18 cellular contexts compared by ENCODE assay signal in the genomic region with DNA sequence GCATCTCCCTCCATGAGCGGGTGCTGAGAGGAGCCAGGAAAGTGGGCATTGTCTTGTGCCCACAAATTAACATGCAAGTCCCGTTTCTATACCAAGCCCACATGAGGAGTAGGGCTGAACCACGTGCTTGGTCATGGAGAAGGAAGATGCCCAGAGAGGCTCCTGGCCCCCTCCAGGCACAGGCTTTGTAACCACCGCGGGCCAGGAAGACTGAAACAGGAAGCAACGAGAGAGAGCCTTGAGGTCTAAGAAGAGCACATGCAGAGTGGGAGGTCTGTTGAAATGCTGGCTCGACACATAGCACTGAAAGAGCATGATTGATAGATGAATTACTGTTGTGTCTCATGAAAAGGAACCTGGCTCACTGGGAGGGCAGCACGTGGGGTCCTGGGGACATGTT. TPM values are rescaled to one million over a fixed set of nuclear protein-coding genes. Genes with fewer than 3 reads are reported as not detected.
A peak's percentile ranks its signal among the peaks of the same experiment; 100 is the strongest.
DNase-seq lines count a peak whose midpoint lies in the region; ATAC-seq and TF ChIP-seq lines count a peak whose summit lies in the region.
"Had no signal": no experiment of that assay in that cellular context is flagged by ENCODE, and none has a peak within 500 bp of the region (broad histone marks: within the 10 kb centered on the region; RNA-seq: fewer than 3 reads in every experiment).

No MANE protein-coding gene starts in this region.

- no peak overlapping the region for H3K9ac ChIP-seq in Loucy (ENCODE audit: low read depth, low read length, poor library complexity, severe bottlenecking)

- TF ChIP-seq CTCF in Loucy (conservative IDR thresholded peaks at IDR 0.05; ENCODE audit: low read length): no peak

- H4K20me1 ChIP-seq in Loucy (ENCODE audit: insufficient read depth, low read length, poor library complexity, severe bottlenecking): no peaks in the 10 kb centered on the region

- DNase-seq in CD1c-positive myeloid dendritic cell (ENCODE audit: extremely low spot score): peak; percentile 82
- peak in 1 of 2 experiments; percentile 43 for DNase-seq in SJCRH30
- DNase-seq in medulla oblongata (ENCODE audit: extremely low spot score): peak; percentile 69
- no peak for DNase-seq in activated gamma-delta T cell treated with Interleukin-2 at 50 U/mL for 16 hours
- DNase-seq in NCI-H526 treated with DMSO at 0.1 percent for 48 hours (lab: John Stamatoyannopoulos, UW): no peak
- DNase-seq in HEK293T (ENCODE audit: extremely low spot score): no peak
- DNase-seq: activated CD4-positive, alpha-beta T cell treated with anti-CD3 and anti-CD28 coated beads for 4 hours; cerebellar nuclear complex; foreskin keratinocyte; mesenchymal stem cell; NCI-H1436; NCI-H446 treated with DMSO at 0.1 percent for 48 hours; sigmoid colon; stimulated activated CD4-positive, alpha-beta T cell treated with anti-CD3 and anti-CD28 coated beads, Interleukin-4, amount 100 ng/mL, for 24 hours had no signal

- ATAC-seq in HG02623 (IDR thresholded peaks at IDR 0.05; ENCODE audit: unreplicated experiment): no peak
- ATAC-seq: foreskin keratinocyte had no signal

- H3K79me2 ChIP-seq in Loucy (ENCODE audit: insufficient read depth, low read length): no peaks in the 10 kb centered on the region

- POLR2A ChIA-PET in HEK293T (lab: Yijun Ruan, JAX): no interaction called here

- H3K4me2 ChIP-seq in Loucy (ENCODE audit: low read depth, low read length, poor library complexity, severe bottlenecking): no peak overlapping the region

- peak overlapping the region; percentile 59 for H2AFZ ChIP-seq in Loucy (ENCODE audit: low read length)

- no peak overlapping the region for H3K4me3 ChIP-seq in Loucy (ENCODE audit: low read length, poor library complexity, severe bottlenecking)
- H3K4me3 ChIP-seq in SJCRH30: no peak overlapping the region
- H3K4me3 ChIP-seq: sigmoid colon had no signal

- H3K9me2 ChIP-seq in Loucy (replicated peaks; ENCODE audit: low read depth, low read length): no peaks in the 10 kb centered on the region

- H3K36me3 ChIP-seq in Loucy (ENCODE audit: insufficient read depth, low read length): no peaks in the 10 kb centered on the region
- H3K36me3 ChIP-seq in SJCRH30: no peaks in the 10 kb centered on the region
- H3K36me3 ChIP-seq: sigmoid colon had no signal

- no peaks in the 10 kb centered on the region for H3K9me3 ChIP-seq in Loucy (ENCODE audit: insufficient read depth, low read depth, low read length)
- H3K9me3 ChIP-seq in SJCRH30 (replicated peaks): no peaks in the 10 kb centered on the region
- H3K9me3 ChIP-seq: sigmoid colon had no signal

- CTCF ChIA-PET in HEK293T (lab: Yijun Ruan, JAX): no interaction called here

- peak overlapping the region; percentile 49 for H3K27ac ChIP-seq in SJCRH30
- H3K27ac ChIP-seq: foreskin keratinocyte, sigmoid colon had no signal

- no peaks in the 10 kb centered on the region for H3K27me3 ChIP-seq in Loucy (ENCODE audit: insufficient read depth, low read length, poor library complexity, severe bottlenecking)
- no peaks in the 10 kb centered on the region for H3K27me3 ChIP-seq in SJCRH30
- H3K27me3 ChIP-seq: sigmoid colon had no signal

- peaks cover 7% of the 10 kb centered on the region for H3K4me1 ChIP-seq in Loucy (ENCODE audit: insufficient read depth, low read length, poor library complexity, severe bottlenecking)
- H3K4me1 ChIP-seq in SJCRH30: peaks cover 27% of the 10 kb centered on the region

- H3F3A ChIP-seq in Loucy (ENCODE audit: low read depth): no peaks in the 10 kb centered on the region

TF ChIP-seq in HEK293T, 16 proteins besides CTCF, POLR2A, EP300 and RAD21:
- no peak for TF ChIP-seq TARDBP (IDR thresholded peaks at IDR 0.05)
- TF ChIP-seq FOXA1 (IDR thresholded peaks at IDR 0.05): no peak
- TF ChIP-seq ARNT (IDR thresholded peaks at IDR 0.05): no peak
- TF ChIP-seq L3MBTL2 (conservative IDR thresholded peaks at IDR 0.05): no peak
- TF ChIP-seq SP1 (IDR thresholded peaks at IDR 0.05): no peak
- no peak for TF ChIP-seq NFRKB (IDR thresholded peaks at IDR 0.05)
- no peak for TF ChIP-seq HDGF (IDR thresholded peaks at IDR 0.05; ENCODE audit: borderline replicate concordance)
- no peak for TF ChIP-seq ELF4 (IDR thresholded peaks at IDR 0.05)
- TF ChIP-seq CTBP1 (IDR thresholded peaks at IDR 0.05; ENCODE audit: borderline replicate concordance): no peak
- TF ChIP-seq SUZ12 (IDR thresholded peaks at IDR 0.05): no peak

RNA-seq across cellular contexts. Expression of gene VWA3B, which starts 36.3 kb away (rescaled TPM):
- total RNA-seq in SJCRH30 (2014; rRNA removed; shearing (Covaris generic)): not detected in 2 replicates
- total RNA-seq: H1; T-helper 1 cell treated with Interleukin-12 subunit alpha and Interleukin-12 subunit beta and Interleukin-4 antibody, amounts not matched to agents 30 ng/mL and 1 ng/mL, for 36 hours had no signal

Comparison
In these comparisons a context has a peak if more than half of its experiments do, and no peak if none do; other contexts are left out.
1. DNase-seq: peak in CD1c-positive myeloid dendritic cell (single experiment) and medulla oblongata (single experiment); none in activated gamma-delta T cell treated with Interleukin-2 at 50 U/mL for 16 hours (single experiment), NCI-H526 treated with DMSO at 0.1 percent for 48 hours (single experiment) and HEK293T (single experiment).